14 cellular contexts compared by ENCODE assay signal in the genomic region with DNA sequence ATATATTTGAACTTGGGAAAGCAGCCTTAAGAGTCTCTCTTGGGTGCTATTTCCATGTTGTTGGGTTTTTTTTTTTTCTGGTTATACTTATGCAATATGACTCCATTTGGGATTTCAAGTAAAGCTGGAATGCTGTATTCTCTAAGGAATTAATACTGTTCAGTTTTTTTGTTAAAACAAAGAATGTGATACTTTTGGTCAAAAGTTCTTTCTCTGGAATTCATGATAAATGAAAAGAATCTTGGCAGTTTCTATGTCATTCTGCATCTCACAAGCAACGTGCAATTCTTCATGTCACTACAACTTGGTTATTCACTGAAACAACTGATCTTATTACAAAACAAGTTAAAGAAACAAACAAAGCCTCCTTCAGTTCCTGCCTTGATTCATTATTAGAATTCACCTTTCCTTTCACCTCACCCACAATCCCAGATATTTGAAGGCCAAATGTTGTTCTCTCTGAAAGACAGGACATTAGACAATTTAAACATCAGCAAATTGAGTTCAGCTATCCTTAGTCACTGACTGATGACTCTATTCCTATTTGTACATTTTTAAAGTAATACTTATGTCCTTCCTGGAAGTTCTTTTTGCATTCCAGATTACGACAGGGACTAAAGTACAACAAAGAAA.
DNase-seq lines count a peak whose midpoint lies in the region; ATAC-seq and TF ChIP-seq lines count a peak whose summit lies in the region.
"Had no signal": no experiment of that assay in that cellular context is flagged by ENCODE, and none has a peak within 500 bp of the region (broad histone marks: within the 10 kb centered on the region; RNA-seq: fewer than 3 reads in every experiment).

No MANE protein-coding gene starts in this region.

- ATAC-seq in omental fat pad (ENCODE audit: low FRiP score), result no peak
- ATAC-seq: body of pancreas had no signal

- H3K4me3 ChIP-seq in fibroblast of villous mesenchyme (ENCODE audit: low read depth, low read length), result no peak overlapping the region
- no peak overlapping the region for H3K4me3 ChIP-seq in trophoblast cell (ENCODE audit: low read depth, low read length)
- H3K4me3 ChIP-seq in MM.1S (ENCODE audit: low read length), result no peak overlapping the region
- no peak overlapping the region for H3K4me3 ChIP-seq in ascending aorta
- H3K4me3 ChIP-seq: BLaER1 treated with 17β-estradiol and CSF1 and Interleukin-3, amounts not matched to agents 10 nM and 100 nM; body of pancreas had no signal

- H3K23ac ChIP-seq in trophoblast cell (ENCODE audit: low read length), result no peak overlapping the region

- intact Hi-C loops in ascending aorta (cut with DNase I), result no loop called here

- no peak overlapping the region for H2BK12ac ChIP-seq in trophoblast cell (ENCODE audit: low read length)

- no peak overlapping the region for H3K4ac ChIP-seq in trophoblast cell (ENCODE audit: low read depth, low read length)

- no peaks in the 10 kb centered on the region for H3K9me2 ChIP-seq in MM.1S (replicated peaks; ENCODE audit: insufficient read depth, low read length)

- no peak overlapping the region for H4K8ac ChIP-seq in trophoblast cell (ENCODE audit: low read depth, low read length)

- DNase-seq in COLO829 (ENCODE audit: low spot score) (peak; percentile 2), amniotic epithelial cell (ENCODE audit: low read depth) (peak; percentile 52), fibroblast of villous mesenchyme (ENCODE audit: low read depth) (peak; percentile 54), trophoblast cell (peak; percentile 2 to 69), omental fat pad (ENCODE audit: low spot score) (no peak), NCI-H1436 (lab: John Stamatoyannopoulos, UW) (no peak), MM.1S (no peak), ascending aorta (ENCODE audit: low spot score in 2 of 2) (no peak)
- DNase-seq: activated CD4-positive, CD25-positive, alpha-beta regulatory T cell treated with anti-CD3 and anti-CD28 coated beads, Interleukin-2, amount 50 U/mL, for 72 hours; body of pancreas; NCI-H2029 treated with DMSO at 0.1 percent for 48 hours; stimulated activated CD4-positive, alpha-beta T cell treated with anti-CD3 and anti-CD28 coated beads, Interleukin-15, amount 100 ng/mL, for 24 hours had no signal

- no peak overlapping the region for H2AFZ ChIP-seq in trophoblast cell (ENCODE audit: insufficient read depth, low read length, poor library complexity)
- no peak overlapping the region for H2AFZ ChIP-seq in MM.1S (ENCODE audit: low read length)

- H3K9me3 ChIP-seq in trophoblast cell (ENCODE audit: insufficient read depth, low read depth, low read length) (no peaks in the 10 kb centered on the region), MM.1S (replicated peaks; ENCODE audit: insufficient read depth, low read length) (no peaks in the 10 kb centered on the region), ascending aorta (no peaks in the 10 kb centered on the region)
- H3K9me3 ChIP-seq: body of pancreas had no signal

- H3K4me1 ChIP-seq in trophoblast cell (ENCODE audit: control insufficient read depth in 1 of 2, insufficient read depth in 2 of 2, low read length in 2 of 2) (no peaks in the 10 kb centered on the region), MM.1S (ENCODE audit: low read length) (no peaks in the 10 kb centered on the region), ascending aorta (peaks cover 0 to 34% of the 10 kb centered on the region in 2 donors)
- H3K4me1 ChIP-seq: body of pancreas had no signal

- WGBS in trophoblast cell (ENCODE audit: extremely low coverage, insufficient coverage, insufficient read length), result no CpG with 5 or more reads among the region's 2 CpGs

- H4K91ac ChIP-seq in trophoblast cell (ENCODE audit: low read depth, low read length), result no peak overlapping the region

- H3F3A ChIP-seq in MM.1S (ENCODE audit: insufficient read depth, low read length), result no peaks in the 10 kb centered on the region

- no peak overlapping the region for H2BK120ac ChIP-seq in trophoblast cell (ENCODE audit: insufficient read depth, low read length, poor library complexity)

- no peak overlapping the region for H3K18ac ChIP-seq in trophoblast cell (ENCODE audit: low read length)

- no peak overlapping the region for H2AK5ac ChIP-seq in trophoblast cell (ENCODE audit: low read length)

- H3K79me1 ChIP-seq in trophoblast cell (ENCODE audit: low read length), result no peaks in the 10 kb centered on the region

- no peak overlapping the region for H3K14ac ChIP-seq in trophoblast cell (ENCODE audit: low read length)

- no peak overlapping the region for H3K27ac ChIP-seq in trophoblast cell (ENCODE audit: low read depth, low read length)
- no peak overlapping the region for H3K27ac ChIP-seq in MM.1S (ENCODE audit: low read length)
- no peak overlapping the region for H3K27ac ChIP-seq in ascending aorta
- H3K27ac ChIP-seq: BLaER1 treated with 17β-estradiol and CSF1 and Interleukin-3, amounts not matched to agents 10 nM and 100 nM; KMS-11 had no signal

- H3K27me3 ChIP-seq in trophoblast cell (ENCODE audit: insufficient read depth, low read length), result no peaks in the 10 kb centered on the region
- H3K27me3 ChIP-seq in MM.1S (replicated peaks; ENCODE audit: insufficient read depth, low read length), result no peaks in the 10 kb centered on the region
- H3K27me3 ChIP-seq in ascending aorta, result no peaks in the 10 kb centered on the region
- H3K27me3 ChIP-seq: BLaER1 treated with 17β-estradiol and CSF1 and Interleukin-3, amounts not matched to agents 10 nM and 100 nM; body of pancreas had no signal

- no peak overlapping the region for H3K4me2 ChIP-seq in trophoblast cell (ENCODE audit: low read length)
- H3K4me2 ChIP-seq in MM.1S (ENCODE audit: low read depth, low read length), result no peak overlapping the region
- H3K4me2 ChIP-seq: KMS-11 had no signal

- TF ChIP-seq CTCF in fibroblast of villous mesenchyme (IDR thresholded peaks at IDR 0.05; ENCODE audit: insufficient read depth, low read depth, low read length) (no peak), omental fat pad (IDR thresholded peaks at IDR 0.05) (no peak), MM.1S (IDR thresholded peaks at IDR 0.05; ENCODE audit: low read length) (no peak), ascending aorta (IDR thresholded peaks at IDR 0.05) (no peak)

- H3K9ac ChIP-seq in trophoblast cell (ENCODE audit: low read length) (no peak overlapping the region), MM.1S (ENCODE audit: low read length) (no peak overlapping the region)
- H3K9ac ChIP-seq: BLaER1 treated with 17β-estradiol and CSF1 and Interleukin-3, amounts not matched to agents 10 nM and 100 nM; KMS-11 had no signal

- no peak overlapping the region for H2BK5ac ChIP-seq in trophoblast cell (ENCODE audit: low read depth, low read length, poor library complexity)

- no peaks in the 10 kb centered on the region for H4K20me1 ChIP-seq in MM.1S (ENCODE audit: insufficient read depth, low read length)

- no peak overlapping the region for H4K12ac ChIP-seq in trophoblast cell (ENCODE audit: low read depth, low read length)

- no peaks in the 10 kb centered on the region for H3K36me3 ChIP-seq in trophoblast cell (ENCODE audit: control insufficient read depth in 1 of 2, insufficient read depth in 2 of 2, low read length in 2 of 2)
- H3K36me3 ChIP-seq in MM.1S (replicated peaks; ENCODE audit: insufficient read depth, low read length), result no peaks in the 10 kb centered on the region
- no peaks in the 10 kb centered on the region for H3K36me3 ChIP-seq in ascending aorta
- H3K36me3 ChIP-seq: BLaER1 treated with 17β-estradiol and CSF1 and Interleukin-3, amounts not matched to agents 10 nM and 100 nM had no signal

- no peaks in the 10 kb centered on the region for H3K79me2 ChIP-seq in trophoblast cell (ENCODE audit: control insufficient read depth, insufficient read depth, low read length, poor library complexity)
- no peaks in the 10 kb centered on the region for H3K79me2 ChIP-seq in MM.1S (ENCODE audit: low read length)

Comparison
In these comparisons a context has a peak if more than half of its experiments do, and no peak if none do; other contexts are left out.
1. DNase-seq: peak in COLO829 (single experiment), amniotic epithelial cell (single experiment), fibroblast of villous mesenchyme (single experiment) and trophoblast cell (2 of 2); none in omental fat pad (single experiment), NCI-H1436 (single experiment), MM.1S (single experiment) and ascending aorta (0 of 2).